In the genomic region with DNA sequence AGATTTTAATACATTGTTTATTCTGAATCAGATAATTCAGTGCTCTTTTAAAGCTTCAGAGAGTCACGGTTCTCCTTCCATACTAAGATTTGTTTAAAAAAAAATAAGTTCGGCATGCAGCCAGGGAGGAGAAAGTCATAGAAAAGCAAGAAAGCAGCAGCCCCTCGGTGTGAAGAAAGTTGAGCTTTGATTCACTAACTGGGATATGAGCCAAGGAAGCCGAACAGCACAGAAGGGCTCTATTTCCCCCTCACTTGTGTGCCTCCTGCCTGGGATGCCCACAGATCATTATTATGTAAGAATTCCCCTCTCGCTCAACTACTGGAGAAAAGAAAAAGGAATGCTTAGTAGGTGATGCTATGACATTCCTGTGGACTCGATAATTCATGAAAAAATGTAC, we compare ENCODE assay signal across 12 cellular contexts.
DNase-seq lines count a peak whose midpoint lies in the region; ATAC-seq and TF ChIP-seq lines count a peak whose summit lies in the region.
"Had no signal": no experiment of that assay in that cellular context is flagged by ENCODE, and none has a peak within 500 bp of the region (broad histone marks: within the 10 kb centered on the region; RNA-seq: fewer than 3 reads in every experiment).

No MANE protein-coding gene starts in this region.

- no peak for TF ChIP-seq POLR2A in spleen (IDR thresholded peaks at IDR 0.05)

- intact Hi-C loops in left ventricle myocardium inferior (cut with micrococcal nuclease) (no loop called here), spleen (cut with DNase I; ENCODE audit: low total_unique reads) (no loop called here)

- POLR2A ChIA-PET in AG04449 (lab: Yijun Ruan, JAX), result interaction anchor here (0.7 kb wide), 1 partner anchor 148 kb away, joined by 3 read pairs; no protein-coding TSS in a partner anchor

- peaks cover 82% of the 10 kb centered on the region for H3K36me3 ChIP-seq in MG63
- peaks cover 68% of the 10 kb centered on the region for H3K36me3 ChIP-seq in left ventricle myocardium inferior
- H3K36me3 ChIP-seq in spleen, result peaks cover 0 to 89% (median 23%) of the 10 kb centered on the region in 6 donors
- H3K36me3 ChIP-seq: BLaER1 had no signal

- H3K4me1 ChIP-seq in left ventricle myocardium inferior, result peaks cover 34% of the 10 kb centered on the region
- peaks cover 0 to 32% (median 3%) of the 10 kb centered on the region in 6 donors for H3K4me1 ChIP-seq in spleen
- H3K4me1 ChIP-seq: BLaER1 had no signal

- CTCF ChIA-PET in AG04449 (lab: Yijun Ruan, JAX), result interaction anchor here (0.9 to 2.9 kb wide), 4 partner anchors 11 to 160 kb away, joined by 3 to 15 read pairs (median 8); no protein-coding TSS in a partner anchor

- WGBS in spleen, 5 donors, result 65 to 80% (median 73%) methylated on average over 6 of the region's 6 CpGs

- ATAC-seq in GM18867 (IDR thresholded peaks at IDR 0.05; ENCODE audit: unreplicated experiment), result no peak

- TF ChIP-seq CTCF in AG04449 (IDR thresholded peaks at IDR 0.05; ENCODE audit: insufficient read depth, low read length, missing control alignments) (no peak), left ventricle myocardium inferior (IDR thresholded peaks at IDR 0.05; ENCODE audit: borderline replicate concordance) (no peak), spleen (IDR thresholded peaks at IDR 0.05 in 8 of 11, conservative IDR thresholded peaks at IDR 0.05 in 3 of 11) (no peak)

- peak overlapping the region; percentile 84 for H3K27ac ChIP-seq in layer of hippocampus (ENCODE audit: low read depth, low read length)
- no peak overlapping the region for H3K27ac ChIP-seq in left ventricle myocardium inferior (replicated peaks)
- peak overlapping the region in 1 of 8 donors; percentile 7 for H3K27ac ChIP-seq in spleen
- H3K27ac ChIP-seq: BLaER1 had no signal

- H3K27me3 ChIP-seq in MG63, result no peaks in the 10 kb centered on the region
- H3K27me3 ChIP-seq in layer of hippocampus (ENCODE audit: control insufficient read depth, insufficient read depth, low read length), result no peaks in the 10 kb centered on the region
- H3K27me3 ChIP-seq in left ventricle myocardium inferior (ENCODE audit: low read depth), result no peaks in the 10 kb centered on the region
- no peaks in the 10 kb centered on the region for H3K27me3 ChIP-seq in spleen (replicated peaks in 1 of 7)
- H3K27me3 ChIP-seq: BLaER1 had no signal

- DNase-seq in AG04449 (ENCODE audit: low read depth, low spot score) (peak; percentile 90), MG63 (peak; percentile 68), cerebellum (ENCODE audit: low spot score) (peak; percentile 39), left ventricle myocardium inferior (no peak), iPS-NIHi7 (ENCODE audit: extremely low spot score) (no peak), spleen (no peak)
- DNase-seq: aorta; immature natural killer cell; NK-92 treated with Interleukin-12 subunit alpha and Interleukin-12 subunit beta, amount 100 ng/mL, for 24 hours had no signal

- no peak overlapping the region for H3K4me3 ChIP-seq in AG04449 (ENCODE audit: low read depth, low read length)
- H3K4me3 ChIP-seq in MG63, result no peak overlapping the region
- no peak overlapping the region for H3K4me3 ChIP-seq in left ventricle myocardium inferior
- no peak overlapping the region for H3K4me3 ChIP-seq in spleen
- H3K4me3 ChIP-seq: BLaER1 had no signal

- H3K9me3 ChIP-seq in MG63, result no peaks in the 10 kb centered on the region
- H3K9me3 ChIP-seq in left ventricle myocardium inferior (replicated peaks), result no peaks in the 10 kb centered on the region
- no peaks in the 10 kb centered on the region for H3K9me3 ChIP-seq in spleen
- H3K9me3 ChIP-seq: BLaER1 had no signal

Comparison
In these comparisons a context has a peak if more than half of its experiments do, and no peak if none do; other contexts are left out.
1. DNase-seq: peak in AG04449 (single experiment), MG63 (single experiment) and cerebellum (single experiment); none in left ventricle myocardium inferior (single experiment), iPS-NIHi7 (single experiment) and spleen (single experiment).